Comparison of ENCODE assay signal across 1 cellular context in genomic region chr17:82366749-82367148, GRCh38.
TF ChIP-seq lines count a peak whose summit lies in the region.

No MANE protein-coding gene starts in this region.

TF ChIP-seq in SK-N-SH, 30 proteins besides CTCF, POLR2A, EP300 and RAD21 (continued from another document):
- TF ChIP-seq ZBTB33 (IDR thresholded peaks at IDR 0.05; ENCODE audit: borderline replicate concordance, low read depth) (no peak), USF2 (IDR thresholded peaks at IDR 0.05; ENCODE audit: borderline replicate concordance, low read depth, low read length) (no peak), SIN3A (IDR thresholded peaks at IDR 0.05; ENCODE audit: borderline replicate concordance, low read depth, low read length) (no peak), JUND (IDR thresholded peaks at IDR 0.05) (no peak), YY1 (IDR thresholded peaks at IDR 0.05; ENCODE audit: low read depth) (no peak), NRF1 (IDR thresholded peaks at IDR 0.05; ENCODE audit: low read depth, low read length) (no peak), MAX (IDR thresholded peaks at IDR 0.05; ENCODE audit: low read depth) (no peak)
